ENCODE assay signal across 35 cellular contexts in the genomic region with DNA sequence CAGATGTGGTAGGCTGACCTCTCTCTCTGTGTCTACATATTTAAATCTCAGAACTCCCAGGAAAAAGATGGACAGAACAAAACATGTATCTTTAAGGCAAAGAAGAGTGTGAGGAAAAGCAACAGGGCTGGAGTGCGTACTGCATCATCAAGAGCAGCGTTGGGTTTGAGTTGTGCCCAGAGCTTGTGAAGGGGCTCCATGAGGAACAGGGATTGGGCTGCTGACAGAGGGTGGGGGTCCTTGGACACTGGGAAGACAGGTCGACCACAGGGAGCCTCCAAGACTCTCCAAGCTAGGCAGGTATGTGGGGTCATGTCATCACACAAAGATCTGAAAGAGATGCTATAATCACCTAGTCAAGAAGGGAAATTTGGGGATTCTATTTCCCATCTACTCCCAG.
"Had no signal": no experiment of that assay in that cellular context is flagged by ENCODE, and none has a peak within 500 bp of the region (broad histone marks: within the 10 kb centered on the region; RNA-seq: fewer than 3 reads in every experiment).

No MANE protein-coding gene starts in this region.

- H3K36me3 Mint-ChIP-seq: activated CD4-positive, alpha-beta memory T cell treated with anti-CD3 and anti-CD28 coated beads for 36 hours; activated naive CD4-positive, alpha-beta T cell treated with anti-CD3 and anti-CD28 coated beads, Interleukin-2, amount 50 U/mL, for 24 hours; activated naive CD8-positive, alpha-beta T cell; activated naive CD8-positive, alpha-beta T cell treated with anti-CD3 and anti-CD28 coated beads, Interleukin-2, amount 10 ng/mL, durations not matched to agents 7 days and 5 days had no signal

- H3K36me3 ChIP-seq: adrenal gland, brain microvascular endothelial cell, breast epithelium had no signal

- ATAC-seq: activated CD4-positive, alpha-beta T cell treated with anti-CD3 and anti-CD28 coated beads for 36 hours; activated CD8-positive, alpha-beta T cell treated with anti-CD3 and anti-CD28 coated beads for 36 hours; activated T-cell treated with anti-CD3 and anti-CD28 coated beads, Interleukin-2, amount 50 U/mL, for 4 hours; activated T-cell treated with anti-CD3 and anti-CD28 coated beads, Interleukin-2, amount 50 U/mL, for 72 hours; activated T-helper 17 cell treated with anti-CD3 and anti-CD28 coated beads, Interleukin-2, amount 50 U/mL, for 72 hours; body of pancreas had no signal

- H3K4me3 ChIP-seq: adrenal gland, body of pancreas, breast epithelium had no signal

- H3K27me3 ChIP-seq: adrenal gland, body of pancreas, brain microvascular endothelial cell, breast epithelium had no signal

- H3K9me3 ChIP-seq: adrenal gland, body of pancreas, breast epithelium had no signal

- H3K9me3 Mint-ChIP-seq: activated CD4-positive, alpha-beta memory T cell treated with anti-CD3 and anti-CD28 coated beads for 36 hours; activated CD8-positive, alpha-beta T cell treated with anti-CD3 and anti-CD28 coated beads for 36 hours; activated naive CD8-positive, alpha-beta T cell treated with anti-CD3 and anti-CD28 coated beads, Interleukin-2, amount 10 ng/mL, durations not matched to agents 7 days and 5 days had no signal

- H3K4me1 ChIP-seq: adrenal gland, body of pancreas, breast epithelium had no signal

- H3K4me3 Mint-ChIP-seq: activated B cell treated with CpG ODN at 0.5 μM for 24 hours; activated CD4-positive, alpha-beta memory T cell treated with anti-CD3 and anti-CD28 coated beads for 36 hours; activated CD4-positive, alpha-beta T cell treated with anti-CD3 and anti-CD28 coated beads for 36 hours; activated CD4-positive, alpha-beta T cell treated with anti-CD3 and anti-CD28 coated beads, Interleukin-2, amount 10 ng/mL, durations not matched to agents 7 days and 5 days; activated CD8-positive, alpha-beta T cell treated with anti-CD3 and anti-CD28 coated beads for 36 hours; activated naive CD4-positive, alpha-beta T cell treated with anti-CD3 and anti-CD28 coated beads for 36 hours; activated naive CD4-positive, alpha-beta T cell treated with anti-CD3 and anti-CD28 coated beads, Interleukin-2, amount 50 U/mL, for 24 hours; activated naive CD8-positive, alpha-beta T cell; activated naive CD8-positive, alpha-beta T cell treated with anti-CD3 and anti-CD28 coated beads, Interleukin-2, amount 10 ng/mL, durations not matched to agents 7 days and 5 days; activated T-cell treated with anti-CD3 and anti-CD28 coated beads, Interleukin-2, amount 50 U/mL, for 4 hours; activated T-cell treated with anti-CD3 and anti-CD28 coated beads, Interleukin-2, amount 50 U/mL, for 72 hours; activated T-helper 1 cell treated with anti-CD3 and anti-CD28 coated beads, Interleukin-12 subunit alpha, Interleukin-12 subunit beta, Interleukin-2, Interleukin-4 antibody, amounts not matched to agents 30 ng/mL and 10 ng/mL and 1 ng/mL, durations not matched to agents 14 hours and 24 hours and 36 hours; activated T-helper 17 cell treated with anti-CD3 and anti-CD28 coated beads, Interleukin-2, amount 50 U/mL, for 72 hours; T-helper 1 cell treated with Interleukin-12 subunit alpha and Interleukin-12 subunit beta and Interleukin-4 antibody, amounts not matched to agents 30 μg/mL and 1 μg/mL, for 36 hours; T-helper 2 cell treated with Interferon-gamma antibody and Interleukin-4, amounts not matched to agents 5 μg/mL and 100 μg/mL, for 36 hours had no signal

- H3K27ac ChIP-seq: adrenal gland, body of pancreas, brain microvascular endothelial cell, breast epithelium, VCaP had no signal

- H3K27ac Mint-ChIP-seq: activated B cell treated with CpG ODN at 0.5 μM for 24 hours; activated CD4-positive, alpha-beta memory T cell treated with anti-CD3 and anti-CD28 coated beads for 36 hours; activated CD4-positive, alpha-beta T cell treated with anti-CD3 and anti-CD28 coated beads for 36 hours; activated CD4-positive, alpha-beta T cell treated with anti-CD3 and anti-CD28 coated beads, Interleukin-2, amount 10 ng/mL, durations not matched to agents 7 days and 5 days; activated CD8-positive, alpha-beta T cell treated with anti-CD3 and anti-CD28 coated beads for 36 hours; activated naive CD4-positive, alpha-beta T cell treated with anti-CD3 and anti-CD28 coated beads for 36 hours; activated naive CD4-positive, alpha-beta T cell treated with anti-CD3 and anti-CD28 coated beads, Interleukin-2, amount 50 U/mL, for 24 hours; activated naive CD8-positive, alpha-beta T cell; activated naive CD8-positive, alpha-beta T cell treated with anti-CD3 and anti-CD28 coated beads, Interleukin-2, amount 10 ng/mL, durations not matched to agents 7 days and 5 days; activated T-cell treated with anti-CD3 and anti-CD28 coated beads, Interleukin-2, amount 50 U/mL, for 72 hours; activated T-helper 1 cell treated with anti-CD3 and anti-CD28 coated beads, Interleukin-12 subunit alpha, Interleukin-12 subunit beta, Interleukin-2, Interleukin-4 antibody, amounts not matched to agents 30 ng/mL and 10 ng/mL and 1 ng/mL, durations not matched to agents 14 hours and 24 hours and 36 hours; activated T-helper 17 cell treated with anti-CD3 and anti-CD28 coated beads, Interleukin-2, amount 50 U/mL, for 72 hours; T-helper 1 cell treated with Interleukin-12 subunit alpha and Interleukin-12 subunit beta and Interleukin-4 antibody, amounts not matched to agents 30 μg/mL and 1 μg/mL, for 36 hours; T-helper 2 cell treated with Interferon-gamma antibody and Interleukin-4, amounts not matched to agents 5 μg/mL and 100 μg/mL, for 36 hours had no signal

- DNase-seq: activated B cell treated with CpG ODN at 0.5 μM for 24 hours; activated CD4-positive, alpha-beta memory T cell treated with anti-CD3 and anti-CD28 coated beads for 36 hours; activated CD4-positive, alpha-beta T cell treated with anti-CD3 and anti-CD28 coated beads for 36 hours; activated CD4-positive, alpha-beta T cell treated with anti-CD3 and anti-CD28 coated beads for 48 hours; activated CD4-positive, alpha-beta T cell treated with anti-CD3 and anti-CD28 coated beads, Interleukin-2, amount 10 ng/mL, durations not matched to agents 7 days and 5 days; activated CD4-positive, CD25-positive, alpha-beta regulatory T cell treated with anti-CD3 and anti-CD28 coated beads, Interleukin-2, amount 50 U/mL, for 72 hours; activated CD8-positive, alpha-beta memory T cell treated with anti-CD3 and anti-CD28 coated beads, Interleukin-2, amount 50 U/mL, for 4 hours; activated CD8-positive, alpha-beta T cell treated with anti-CD3 and anti-CD28 coated beads for 36 hours; activated effector memory CD4-positive, alpha-beta T cell treated with anti-CD3 and anti-CD28 coated beads, Interleukin-2, amount 50 U/mL, for 16 hours; activated gamma-delta T cell treated with Interleukin-2 at 50 U/mL for 16 hours; activated naive CD4-positive, alpha-beta T cell; activated naive CD4-positive, alpha-beta T cell treated with anti-CD3 and anti-CD28 coated beads for 36 hours; activated naive CD8-positive, alpha-beta T cell treated with anti-CD3 and anti-CD28 coated beads, Interleukin-2, amount 10 ng/mL, durations not matched to agents 7 days and 5 days; activated T-cell treated with anti-CD3 and anti-CD28 coated beads for 4 hours; activated T-cell treated with anti-CD3 and anti-CD28 coated beads, Interleukin-2, amount 50 U/mL, for 1 hour; activated T-cell treated with anti-CD3 and anti-CD28 coated beads, Interleukin-2, amount 50 U/mL, for 4 hours; activated T-cell treated with anti-CD3 and anti-CD28 coated beads, Interleukin-2, amount 50 U/mL, for 72 hours; adrenal gland; amniotic stem cell; aorta; body of pancreas; brain microvascular endothelial cell; central memory CD4-positive, alpha-beta T cell; SW 1271; T-helper 1 cell; T-helper 2 cell; T-helper 9 cell had no signal

- H3K27me3 Mint-ChIP-seq: activated B cell treated with CpG ODN at 0.5 μM for 24 hours; activated CD4-positive, alpha-beta memory T cell treated with anti-CD3 and anti-CD28 coated beads for 36 hours; activated CD4-positive, alpha-beta T cell treated with anti-CD3 and anti-CD28 coated beads for 36 hours; activated CD4-positive, alpha-beta T cell treated with anti-CD3 and anti-CD28 coated beads, Interleukin-2, amount 10 ng/mL, durations not matched to agents 7 days and 5 days; activated CD8-positive, alpha-beta T cell treated with anti-CD3 and anti-CD28 coated beads for 36 hours; activated naive CD4-positive, alpha-beta T cell treated with anti-CD3 and anti-CD28 coated beads, Interleukin-2, amount 50 U/mL, for 24 hours; activated naive CD8-positive, alpha-beta T cell; activated naive CD8-positive, alpha-beta T cell treated with anti-CD3 and anti-CD28 coated beads, Interleukin-2, amount 10 ng/mL, durations not matched to agents 7 days and 5 days; activated T-helper 17 cell treated with anti-CD3 and anti-CD28 coated beads, Interleukin-2, amount 50 U/mL, for 72 hours had no signal

- H3K4me1 Mint-ChIP-seq: activated B cell treated with CpG ODN at 0.5 μM for 24 hours; activated CD4-positive, alpha-beta T cell treated with anti-CD3 and anti-CD28 coated beads for 36 hours; activated CD4-positive, alpha-beta T cell treated with anti-CD3 and anti-CD28 coated beads, Interleukin-2, amount 10 ng/mL, durations not matched to agents 7 days and 5 days; activated naive CD4-positive, alpha-beta T cell treated with anti-CD3 and anti-CD28 coated beads, Interleukin-2, amount 50 U/mL, for 24 hours; activated naive CD8-positive, alpha-beta T cell treated with anti-CD3 and anti-CD28 coated beads, Interleukin-2, amount 10 ng/mL, durations not matched to agents 7 days and 5 days; activated T-helper 17 cell treated with anti-CD3 and anti-CD28 coated beads, Interleukin-2, amount 50 U/mL, for 72 hours had no signal
